In genomic region chr11:3995949-3996554, GRCh38 we compare ENCODE assay signal across 12 cellular contexts.
DNase-seq lines count a peak whose midpoint lies in the region; ATAC-seq, FAIRE-seq and TF ChIP-seq lines count a peak whose summit lies in the region.
"Had no signal": no experiment of that assay in that cellular context is flagged by ENCODE, and none has a peak within 500 bp of the region (broad histone marks: within the 10 kb centered on the region; RNA-seq: fewer than 3 reads in every experiment).

No MANE protein-coding gene starts in this region.

- H3K4me1 ChIP-seq in BE2C (no peaks in the 10 kb centered on the region), mesendoderm (ENCODE audit: control insufficient read depth, low read depth, low read length) (no peaks in the 10 kb centered on the region), uterus (no peaks in the 10 kb centered on the region), spleen (peaks cover 0 to 25% (median 12%) of the 10 kb centered on the region in 6 donors)

- intact Hi-C loops in uterus (cut with DNase I; ENCODE audit: low total_unique reads): no loop called here
- intact Hi-C loops in spleen (cut with DNase I; ENCODE audit: low total_unique reads): no loop called here

- no peak for FAIRE-seq in HTR-8/SVneo (lab: Jason Lieb, UNC)

- H2BK5ac ChIP-seq in mesendoderm (ENCODE audit: low read length): no peak overlapping the region

- H3K36me3 ChIP-seq in BE2C (no peaks in the 10 kb centered on the region), mesendoderm (ENCODE audit: control insufficient read depth, insufficient read depth, low read length) (no peaks in the 10 kb centered on the region), uterus (no peaks in the 10 kb centered on the region), spleen (peaks cover 0 to 6% (median 0%) of the 10 kb centered on the region in 6 donors)
- H3K36me3 ChIP-seq: adrenal gland had no signal

- H2BK15ac ChIP-seq in mesendoderm (replicated peaks; ENCODE audit: low read depth): no peak overlapping the region

- DNase-seq in BE2C (peak; percentile 34), HTR-8/SVneo (ENCODE audit: insufficient read length, low spot score) (peak; percentile 32), astrocyte of the spinal cord (ENCODE audit: low read depth, low spot score) (peak; percentile 25), mesendoderm (peak; percentile 74), uterus (no peak), spleen (no peak), 8988T (no peak)
- DNase-seq: adrenal gland; Kasumi-1; NCI-H2171; stimulated activated CD4-positive, alpha-beta T cell treated with anti-CD3 and anti-CD28 coated beads, Interleukin-12 subunit alpha, Interleukin-12 subunit beta, amount 100 ng/mL, for 4 hours had no signal

- TF ChIP-seq CTCF in BE2C (IDR thresholded peaks at IDR 0.05; ENCODE audit: low read depth, low read length): no peak
- TF ChIP-seq CTCF in astrocyte of the spinal cord (IDR thresholded peaks at IDR 0.05; ENCODE audit: low read depth, low read length): no peak
- no peak for TF ChIP-seq CTCF in uterus (IDR thresholded peaks at IDR 0.05)
- TF ChIP-seq CTCF in spleen (IDR thresholded peaks at IDR 0.05 in 8 of 11, conservative IDR thresholded peaks at IDR 0.05 in 3 of 11): no peak

- no peak overlapping the region for H4K8ac ChIP-seq in mesendoderm (ENCODE audit: low read depth, low read length)

- no peak overlapping the region for H3K56ac ChIP-seq in mesendoderm (ENCODE audit: low read length)

- no peak overlapping the region for H2BK120ac ChIP-seq in mesendoderm (ENCODE audit: low read depth, low read length)

- no peaks in the 10 kb centered on the region for H3K79me2 ChIP-seq in mesendoderm (ENCODE audit: control insufficient read depth, insufficient read depth, low read length)

- H3K23ac ChIP-seq in mesendoderm (ENCODE audit: low read length): no peak overlapping the region

- H3K9me3 ChIP-seq in BE2C: no peaks in the 10 kb centered on the region
- H3K9me3 ChIP-seq in uterus: no peaks in the 10 kb centered on the region
- H3K9me3 ChIP-seq in spleen: peaks cover 0 to 21% (median 18%) of the 10 kb centered on the region in 8 donors
- H3K9me3 ChIP-seq: adrenal gland had no signal

- no peak overlapping the region for H3K4me3 ChIP-seq in BE2C (ENCODE audit: low read depth, low read length)
- no peak overlapping the region for H3K4me3 ChIP-seq in astrocyte of the spinal cord (ENCODE audit: low read depth, low read length)
- H3K4me3 ChIP-seq in mesendoderm (ENCODE audit: low read length): no peak overlapping the region
- H3K4me3 ChIP-seq in uterus: no peak overlapping the region
- no peak overlapping the region for H3K4me3 ChIP-seq in spleen
- H3K4me3 ChIP-seq: adrenal gland had no signal

- in situ Hi-C loops in astrocyte of the spinal cord (cut with HindIII; ENCODE audit: low sequenced_read_pairs): no loop called here

- no peak overlapping the region for H3K4ac ChIP-seq in mesendoderm (ENCODE audit: low read depth, low read length)

- ATAC-seq in HG03159 (IDR thresholded peaks at IDR 0.05; ENCODE audit: unreplicated experiment): no peak

- H3K27me3 ChIP-seq in BE2C: no peaks in the 10 kb centered on the region
- H3K27me3 ChIP-seq in mesendoderm (ENCODE audit: insufficient read depth, low read length, poor library complexity): no peaks in the 10 kb centered on the region
- H3K27me3 ChIP-seq in uterus: no peaks in the 10 kb centered on the region
- no peaks in the 10 kb centered on the region for H3K27me3 ChIP-seq in spleen (replicated peaks in 1 of 7)
- H3K27me3 ChIP-seq: adrenal gland had no signal

- H3K79me1 ChIP-seq in mesendoderm (ENCODE audit: low read length): no peaks in the 10 kb centered on the region

- no peak overlapping the region for H3K18ac ChIP-seq in mesendoderm (ENCODE audit: low read length)

- H3K27ac ChIP-seq in mesendoderm (ENCODE audit: low read depth, low read length) (no peak overlapping the region), uterus (no peak overlapping the region), spleen (no peak overlapping the region)
- H3K27ac ChIP-seq: adrenal gland had no signal

- H4K5ac ChIP-seq in mesendoderm (ENCODE audit: low read length): no peak overlapping the region

- H3K9ac ChIP-seq in mesendoderm (ENCODE audit: low read length): no peak overlapping the region

- H3K4me2 ChIP-seq in mesendoderm (ENCODE audit: low read length): no peak overlapping the region

- no CpG with 5 or more reads among the region's 4 CpGs for WGBS in mesendoderm (ENCODE audit: extremely low coverage, insufficient coverage, low lambda C conversion rate)
- WGBS in spleen, 5 donors: 38 to 47% (median 41%) methylated on average over 4 of the region's 4 CpGs

- no peak overlapping the region for H2AK5ac ChIP-seq in mesendoderm (ENCODE audit: low read length)

- TF ChIP-seq POLR2A in uterus (IDR thresholded peaks at IDR 0.05): no peak
- no peak for TF ChIP-seq POLR2A in spleen (IDR thresholded peaks at IDR 0.05)

Comparison
In these comparisons a context has a peak if more than half of its experiments do, and no peak if none do; other contexts are left out.
1. DNase-seq: peak in BE2C (single experiment), HTR-8/SVneo (single experiment), astrocyte of the spinal cord (single experiment) and mesendoderm (single experiment); none in uterus (0 of 2), spleen (single experiment) and 8988T (single experiment).